Comparison of ENCODE assay signal across 15 cellular contexts in the genomic region with DNA sequence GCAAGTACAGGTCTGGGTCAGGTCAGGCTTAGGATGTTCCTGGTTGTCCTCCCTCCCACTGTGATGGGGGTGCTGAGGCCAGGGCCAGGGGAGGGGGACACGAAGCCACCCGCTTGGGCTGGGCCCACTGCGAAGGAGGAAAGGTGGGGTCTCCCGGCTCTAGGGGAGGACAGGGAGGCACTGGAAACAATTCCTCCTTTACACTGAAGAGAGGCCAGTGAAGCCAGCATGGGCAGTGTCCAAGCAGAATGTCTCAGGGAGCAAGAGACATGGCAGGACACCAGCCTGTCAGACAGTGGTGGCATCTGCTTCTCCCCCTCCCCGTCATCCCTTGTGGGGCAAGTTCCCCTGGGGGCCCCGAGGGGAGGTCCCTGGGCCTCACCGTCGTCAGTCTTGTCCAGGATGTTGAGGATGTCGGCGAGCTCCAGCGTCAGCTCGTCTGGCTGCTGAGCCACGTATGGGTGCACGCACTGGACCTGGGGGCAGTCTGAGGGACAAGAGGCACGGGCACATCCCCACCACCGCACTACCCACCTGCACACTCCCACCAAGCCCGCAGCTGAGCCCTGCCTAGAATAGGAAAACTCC.
"Had no signal": no experiment of that assay in that cellular context is flagged by ENCODE, and none has a peak within 500 bp of the region (broad histone marks: within the 10 kb centered on the region; RNA-seq: fewer than 3 reads in every experiment).

No MANE protein-coding gene starts in this region.

- H3K36me3 ChIP-seq: gastrocnemius medialis, heart right ventricle, right atrium auricular region had no signal

- H3K9me3 ChIP-seq: gastrocnemius medialis, heart right ventricle, right atrium auricular region, testis had no signal

- H3K27ac ChIP-seq: gastrocnemius medialis, heart right ventricle, right atrium auricular region, testis had no signal

- H3K36me3 Mint-ChIP-seq: naive B cell had no signal

- H3K27me3 ChIP-seq: gastrocnemius medialis, testis had no signal

- H3K4me3 ChIP-seq: gastrocnemius medialis, heart right ventricle, right atrium auricular region, testis had no signal

- DNase-seq: activated naive CD4-positive, alpha-beta T cell treated with anti-CD3 and anti-CD28 coated beads, Interleukin-2, amount 50 U/mL, for 16 hours; erythroblast; gastrocnemius medialis; heart right ventricle; left colon; mammary epithelial cell; naive B cell; nucleus accumbens; small intestine; stimulated activated CD4-positive, alpha-beta T cell treated with anti-CD3 and anti-CD28 coated beads, Interleukin-4, amount 100 ng/mL, for 4 hours; stimulated activated naive CD8-positive, alpha-beta T cell treated with anti-CD3 and anti-CD28 coated beads, Interleukin-15, Interleukin-2, amounts not matched to agents 100 U/mL and 50 U/mL, for 24 hours; T-helper 9 cell; testis had no signal

- H3K4me1 ChIP-seq: testis had no signal

- ATAC-seq: activated CD4-positive, CD25-positive, alpha-beta regulatory T cell treated with anti-CD3 and anti-CD28 coated beads, Interleukin-2, amount 50 U/mL, for 24 hours; gastrocnemius medialis; heart right ventricle; left colon; stimulated activated naive CD8-positive, alpha-beta T cell treated with anti-CD3 and anti-CD28 coated beads, Interleukin-15, Interleukin-2, amounts not matched to agents 100 U/mL and 50 U/mL, for 24 hours had no signal
